14 cellular contexts compared by ENCODE assay signal in the genomic region with DNA sequence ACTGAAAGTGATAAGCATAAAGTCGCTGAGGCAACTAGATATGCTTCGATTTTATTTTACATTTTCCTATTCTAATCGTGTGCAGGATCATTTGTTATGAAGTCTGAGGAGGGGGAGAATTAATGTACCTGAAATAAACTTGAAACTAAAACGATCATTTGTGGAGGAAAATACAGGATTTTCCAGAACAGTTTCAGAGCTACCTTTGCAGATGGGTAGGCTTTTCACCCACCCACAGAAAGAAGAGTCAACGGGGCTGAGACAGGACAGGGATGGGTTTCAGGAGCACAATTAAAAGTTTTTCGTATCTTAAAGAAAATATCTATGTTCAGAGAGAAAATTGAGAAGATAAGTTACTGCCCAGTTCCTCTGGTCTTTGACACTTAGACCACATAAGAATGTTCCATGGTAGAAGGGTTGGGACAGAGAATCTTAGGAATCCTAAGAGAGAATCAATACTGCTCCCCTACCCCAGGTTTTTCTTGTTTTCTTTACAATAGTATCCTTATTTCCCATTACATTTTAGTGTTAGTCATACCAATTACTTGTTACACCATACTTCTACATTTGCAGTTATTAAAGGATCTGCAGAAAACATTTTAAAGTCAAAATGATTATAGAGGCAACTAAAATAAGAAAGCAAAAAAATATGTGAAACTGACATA.
A peak's percentile ranks its signal among the peaks of the same experiment; 100 is the strongest.
DNase-seq lines count a peak whose midpoint lies in the region; ATAC-seq, FAIRE-seq and TF ChIP-seq lines count a peak whose summit lies in the region.
"Had no signal": no experiment of that assay in that cellular context is flagged by ENCODE, and none has a peak within 500 bp of the region (broad histone marks: within the 10 kb centered on the region; RNA-seq: fewer than 3 reads in every experiment).

No MANE protein-coding gene starts in this region.

- peak overlapping the region; percentile 77 for H3K4me3 ChIP-seq in SK-N-MC
- peak overlapping the region; percentile 58 for H3K4me3 ChIP-seq in coronary artery
- peak overlapping the region; percentile 59 for H3K4me3 ChIP-seq in muscle layer of duodenum (ENCODE audit: low read depth in 1 of 2, low read length in 2 of 2)
- H3K4me3 ChIP-seq in upper lobe of right lung, result peak overlapping the region; percentile 17

- no peaks in the 10 kb centered on the region for H3K4me1 Mint-ChIP-seq in CD14-positive monocyte
- H3K4me1 Mint-ChIP-seq: CD8-positive, alpha-beta memory T cell had no signal

- H3K9me3 ChIP-seq in SK-N-MC (ENCODE audit: low read depth, low read length) (no peaks in the 10 kb centered on the region), muscle layer of duodenum (ENCODE audit: control insufficient read depth in 1 of 2, low read length in 2 of 2) (no peaks in the 10 kb centered on the region), upper lobe of right lung (no peaks in the 10 kb centered on the region)

- H3K4me1 ChIP-seq in muscle layer of duodenum (ENCODE audit: control insufficient read depth in 1 of 2, insufficient read depth in 2 of 2, low read length in 2 of 2), result no peaks in the 10 kb centered on the region
- H3K4me1 ChIP-seq in upper lobe of right lung, result no peaks in the 10 kb centered on the region

- H3K27me3 Mint-ChIP-seq in CD14-positive monocyte (ENCODE audit: low read depth in 3 of 3), result no peaks in the 10 kb centered on the region
- H3K27me3 Mint-ChIP-seq: CD8-positive, alpha-beta memory T cell; memory B cell had no signal

- TF ChIP-seq CTCF in coronary artery (IDR thresholded peaks at IDR 0.05) (no peak), upper lobe of right lung (IDR thresholded peaks at IDR 0.05) (no peak), CD14-positive monocyte (IDR thresholded peaks at IDR 0.05) (no peak)

- no peaks in the 10 kb centered on the region for H3K36me3 ChIP-seq in SK-N-MC (ENCODE audit: insufficient read depth, low read length)
- H3K36me3 ChIP-seq in muscle layer of duodenum (ENCODE audit: control insufficient read depth in 1 of 2, insufficient read depth in 2 of 2, low read length in 2 of 2), result no peaks in the 10 kb centered on the region
- no peaks in the 10 kb centered on the region for H3K36me3 ChIP-seq in upper lobe of right lung

- intact Hi-C loops in upper lobe of right lung (cut with DNase I), result no loop called here
- intact Hi-C loops in CD14-positive monocyte (cut with micrococcal nuclease), result no loop called here

- peak overlapping the region in 1 of 7 donors; percentile 74 for H3K27ac Mint-ChIP-seq in CD14-positive monocyte
- H3K27ac Mint-ChIP-seq: activated T-helper 1 cell treated with anti-CD3 and anti-CD28 coated beads, Interleukin-12 subunit alpha, Interleukin-12 subunit beta, Interleukin-2, Interleukin-4 antibody, amounts not matched to agents 30 ng/mL and 10 ng/mL and 1 ng/mL, durations not matched to agents 14 hours and 24 hours and 36 hours; CD8-positive, alpha-beta memory T cell; memory B cell had no signal

- no peaks in the 10 kb centered on the region for H3K27me3 ChIP-seq in muscle layer of duodenum (ENCODE audit: low read depth, low read length)
- H3K27me3 ChIP-seq in upper lobe of right lung, result no peaks in the 10 kb centered on the region

- H3K9me3 Mint-ChIP-seq in CD14-positive monocyte, result peaks cover 0 to 3% (median 2%) of the 10 kb centered on the region in 7 donors
- H3K9me3 Mint-ChIP-seq: activated T-helper 1 cell treated with anti-CD3 and anti-CD28 coated beads, Interleukin-12 subunit alpha, Interleukin-12 subunit beta, Interleukin-2, Interleukin-4 antibody, amounts not matched to agents 30 ng/mL and 10 ng/mL and 1 ng/mL, durations not matched to agents 14 hours and 24 hours and 36 hours; memory B cell had no signal

- no peaks in the 10 kb centered on the region for H3K36me3 Mint-ChIP-seq in CD14-positive monocyte
- H3K36me3 Mint-ChIP-seq: CD8-positive, alpha-beta memory T cell had no signal

- H3K27ac ChIP-seq in SK-N-MC (no peak overlapping the region), coronary artery (peak overlapping the region; percentile 30 to 39), muscle layer of duodenum (ENCODE audit: low read length) (peak overlapping the region; percentile 65), upper lobe of right lung (no peak overlapping the region)

- FAIRE-seq in RCC 7860 (lab: Jason Lieb, UNC), result no peak

- ATAC-seq in upper lobe of right lung (no peak), HG02852 (IDR thresholded peaks at IDR 0.05; ENCODE audit: unreplicated experiment) (no peak)
- ATAC-seq: Right ventricle myocardium inferior had no signal

- no peak overlapping the region for H3K4me3 Mint-ChIP-seq in CD14-positive monocyte
- H3K4me3 Mint-ChIP-seq: activated T-helper 1 cell treated with anti-CD3 and anti-CD28 coated beads, Interleukin-12 subunit alpha, Interleukin-12 subunit beta, Interleukin-2, Interleukin-4 antibody, amounts not matched to agents 30 ng/mL and 10 ng/mL and 1 ng/mL, durations not matched to agents 14 hours and 24 hours and 36 hours; CD8-positive, alpha-beta memory T cell; memory B cell had no signal

- no peak for DNase-seq in SK-N-MC (ENCODE audit: low read depth, low spot score)
- no peak for DNase-seq in coronary artery (ENCODE audit: low spot score)
- DNase-seq in upper lobe of right lung, result no peak
- no peak for DNase-seq in RCC 7860 (ENCODE audit: low spot score)
- DNase-seq in CD14-positive monocyte (ENCODE audit: low spot score), result no peak
- DNase-seq: activated CD4-positive, alpha-beta T cell treated with anti-CD3 and anti-CD28 coated beads, Interleukin-2, amount 50 U/mL, for 4 hours; CD8-positive, alpha-beta memory T cell; GDM1; NCI-H2029 had no signal

- H3K9ac ChIP-seq in SK-N-MC (ENCODE audit: insufficient read length), result peak overlapping the region; percentile 55

Comparison
In these comparisons a context has a peak if more than half of its experiments do, and no peak if none do; other contexts are left out.
1. H3K27ac ChIP-seq: peak in coronary artery (2 of 2) and muscle layer of duodenum (single experiment); none in SK-N-MC (single experiment) and upper lobe of right lung (single experiment).
2. H3K4me3 ChIP-seq: peak in every context shown above with its lines; median percentile 77 in SK-N-MC; 59 in muscle layer of duodenum; 58 in coronary artery; 17 in upper lobe of right lung.